ENCODE assay signal across 9 cellular contexts in the genomic region with DNA sequence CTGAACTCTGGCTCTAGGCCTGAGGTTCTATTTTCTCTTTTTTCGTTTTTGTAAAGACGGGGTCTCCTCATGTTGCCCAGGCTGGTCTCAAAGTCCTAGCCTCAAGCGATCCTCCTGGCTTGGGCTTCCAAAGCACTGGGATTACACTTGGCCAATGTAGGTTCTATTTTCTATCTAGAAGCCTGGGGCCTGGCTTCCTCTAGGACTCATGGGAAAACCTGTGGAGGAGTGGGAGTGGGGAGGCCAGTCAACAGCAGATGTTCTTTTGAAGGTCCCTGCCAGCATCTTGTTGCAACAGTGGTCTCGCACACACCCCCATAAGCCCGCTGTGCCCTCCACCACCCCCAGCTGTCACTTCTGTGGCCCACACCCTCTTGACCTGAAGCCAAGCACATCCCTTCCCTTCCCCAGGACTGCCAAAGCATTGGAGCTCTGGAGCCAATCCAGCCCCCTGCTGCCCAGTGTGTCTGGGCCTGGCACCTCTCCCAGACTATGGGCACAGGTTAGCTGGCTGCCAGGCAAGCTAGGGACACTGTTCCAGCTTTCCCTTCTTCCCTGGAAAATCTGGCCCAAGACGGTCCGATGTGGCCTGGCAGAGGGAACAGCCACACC. TPM values are rescaled to one million over a fixed set of nuclear protein-coding genes. Genes with fewer than 3 reads are reported as not detected.
DNase-seq lines count a peak whose midpoint lies in the region; ATAC-seq, FAIRE-seq and TF ChIP-seq lines count a peak whose summit lies in the region.
"Had no signal": no experiment of that assay in that cellular context is flagged by ENCODE, and none has a peak within 500 bp of the region (broad histone marks: within the 10 kb centered on the region; RNA-seq: fewer than 3 reads in every experiment).

No MANE protein-coding gene starts in this region.

- H3K9ac ChIP-seq in Karpas-422 (ENCODE audit: low read length), result no peak overlapping the region

- intact Hi-C loops in esophagus muscularis mucosa (cut with DNase I) (loop anchor here (10.0 kb wide), 1 partner anchor 57 kb away; a partner anchor contains a TSS), pancreas (cut with DNase I) (loop anchor here in 2 of 3 donors (5.0 to 10.0 kb wide), 2 partner anchors 117 to 119 kb away; no protein-coding TSS in a partner anchor)

- H3K9me2 ChIP-seq in Karpas-422 (replicated peaks; ENCODE audit: insufficient read depth, low read length), result no peaks in the 10 kb centered on the region

- no peak overlapping the region for H3K4me3 ChIP-seq in esophagus muscularis mucosa
- no peak overlapping the region for H3K4me3 ChIP-seq in pancreas
- no peak overlapping the region for H3K4me3 ChIP-seq in Karpas-422 (ENCODE audit: low read length)

- H2AFZ ChIP-seq in Karpas-422 (ENCODE audit: low read length), result no peak overlapping the region

- DNase-seq in DMS79 (lab: John Stamatoyannopoulos, UW) (peak; percentile 90), NCI-H2196 (lab: John Stamatoyannopoulos, UW; ENCODE audit: unreplicated experiment) (peak; percentile 86), esophagus muscularis mucosa (ENCODE audit: extremely low spot score) (no peak), pancreas (peak; percentile 82 to 94 (median 86)), Karpas-422 (no peak), HTR-8/SVneo (ENCODE audit: insufficient read length, low spot score) (no peak)
- no peak for DNase-seq in activated T-cell treated with anti-CD3 and anti-CD28 coated beads, Interleukin-2, amount 50 U/mL, for 48 hours
- DNase-seq: NCI-H1436 had no signal

- H3K79me2 ChIP-seq in Karpas-422 (ENCODE audit: low read length), result no peaks in the 10 kb centered on the region

- H3K4me1 ChIP-seq in esophagus muscularis mucosa, result peaks cover 29 to 53% (median 45%) of the 10 kb centered on the region in 4 donors
- peaks cover 0 to 11% (median 4%) of the 10 kb centered on the region in 3 donors for H3K4me1 ChIP-seq in pancreas
- peaks cover 27% of the 10 kb centered on the region for H3K4me1 ChIP-seq in Karpas-422 (ENCODE audit: low read length)

- peak; percentile 73 to 81 (median 76) for ATAC-seq in pancreas
- no peak for ATAC-seq in GM18870 (IDR thresholded peaks at IDR 0.05; ENCODE audit: unreplicated experiment)

- H3K27ac ChIP-seq in esophagus muscularis mucosa (replicated peaks in 1 of 4), result peak overlapping the region; percentile 28 to 85 (median 52)
- H3K27ac ChIP-seq in pancreas, result peak overlapping the region in 2 of 4 donors; percentile 22 to 28
- no peak overlapping the region for H3K27ac ChIP-seq in Karpas-422 (ENCODE audit: low read length)

- WGBS in esophagus muscularis mucosa, result 81% methylated on average over 6 of the region's 7 CpGs
- WGBS in pancreas, 2 donors, result 34 to 36% methylated on average over 7 of the region's 7 CpGs

- H3K9me3 ChIP-seq in esophagus muscularis mucosa (no peaks in the 10 kb centered on the region), pancreas (no peaks in the 10 kb centered on the region), Karpas-422 (ENCODE audit: low read length) (no peaks in the 10 kb centered on the region)

- TF ChIP-seq CTCF in esophagus muscularis mucosa (IDR thresholded peaks at IDR 0.05) (no peak), pancreas (IDR thresholded peaks at IDR 0.05) (no peak)

- H3K36me3 ChIP-seq in esophagus muscularis mucosa (no peaks in the 10 kb centered on the region), pancreas (no peaks in the 10 kb centered on the region), Karpas-422 (ENCODE audit: insufficient read depth, low read length) (no peaks in the 10 kb centered on the region)

- H3K27me3 ChIP-seq in esophagus muscularis mucosa (peaks cover 0 to 4% (median 0%) of the 10 kb centered on the region in 4 donors), pancreas (no peaks in the 10 kb centered on the region), Karpas-422 (ENCODE audit: low read length) (no peaks in the 10 kb centered on the region)

- no peak for TF ChIP-seq EP300 in esophagus muscularis mucosa (IDR thresholded peaks at IDR 0.05)

- TF ChIP-seq POLR2A in esophagus muscularis mucosa (IDR thresholded peaks at IDR 0.05; ENCODE audit: low read depth), result no peak

- H4K20me1 ChIP-seq in Karpas-422 (ENCODE audit: insufficient read depth, low read depth, low read length), result peaks cover 20% of the 10 kb centered on the region

- no peak for FAIRE-seq in pancreas (lab: Jason Lieb, UNC)
- no peak for FAIRE-seq in HTR-8/SVneo (lab: Jason Lieb, UNC)

- no peak overlapping the region for H3K4me2 ChIP-seq in Karpas-422 (ENCODE audit: low read depth, low read length, poor library complexity, severe bottlenecking)

RNA-seq across cellular contexts. Expression of a gene that starts 1.9 kb away (rescaled TPM):
- 10 to 100 TPM in 2 of 4 donors, 1 to 10 TPM in 2; 7.1 to 16.0 (median 9.6) TPM for total RNA-seq in esophagus muscularis mucosa
- total RNA-seq in pancreas, result 10 to 100 TPM in 2 of 6 donors, 1 to 10 TPM in 4; 2.3 to 11.9 (median 6.9) TPM
- 10 to 100 TPM; 31.8 to 95.7 TPM for polyA plus RNA-seq in pancreas
- total RNA-seq in Karpas-422 (2014; rRNA removed; shearing (Covaris generic); ENCODE audit: low replicate concordance), result 3.7 and 5.5 TPM in 2 replicates

RNA-seq across cellular contexts. Expression of a gene that starts 17.3 kb away (rescaled TPM):
- 1 to 10 TPM; 6.1 to 7.9 (median 7.2) TPM for total RNA-seq in esophagus muscularis mucosa
- 10 to 100 TPM; 16.0 to 30.6 (median 22.1) TPM for total RNA-seq in pancreas
- polyA plus RNA-seq in pancreas, result 10 to 100 TPM; 91.0 to 95.2 TPM
- 14.3 and 18.3 TPM in 2 replicates for total RNA-seq in Karpas-422 (2014; rRNA removed; shearing (Covaris generic); ENCODE audit: low replicate concordance)

RNA-seq across cellular contexts. Expression of a gene that starts 37.9 kb away (rescaled TPM):
- total RNA-seq in esophagus muscularis mucosa, result 10 to 100 TPM; 43.2 to 51.5 (median 48.6) TPM
- 10 to 100 TPM; 26.9 to 36.8 (median 33.0) TPM for total RNA-seq in pancreas
- 10 to 100 TPM; 46.7 to 62.9 TPM for polyA plus RNA-seq in pancreas
- total RNA-seq in Karpas-422 (2014; rRNA removed; shearing (Covaris generic); ENCODE audit: low replicate concordance), result 41.9 and 85.9 TPM in 2 replicates

RNA-seq across cellular contexts. Expression of a gene that starts 38.1 kb away (rescaled TPM):
- 1 to 10 TPM; 4.5 to 7.5 (median 5.5) TPM for total RNA-seq in esophagus muscularis mucosa
- total RNA-seq in pancreas, result 1 to 10 TPM; 4.1 to 8.2 (median 5.6) TPM
- polyA plus RNA-seq in pancreas, result 1 to 10 TPM; 5.1 to 6.4 TPM
- total RNA-seq in Karpas-422 (2014; rRNA removed; shearing (Covaris generic); ENCODE audit: low replicate concordance), result 1.3 and 6.1 TPM in 2 replicates

RNA-seq across cellular contexts. Expression of a gene that starts 48.7 kb away (rescaled TPM):
- total RNA-seq in esophagus muscularis mucosa, result under 1 TPM in 1 of 4 donors, not detected in 3; 0.80 TPM
- total RNA-seq in pancreas, result 10 to 100 TPM; 42.9 to 62.0 (median 48.3) TPM
- 100 to 1,000 TPM; 110 to 122 TPM for polyA plus RNA-seq in pancreas
- not detected in 2 replicates for total RNA-seq in Karpas-422 (2014; rRNA removed; shearing (Covaris generic); ENCODE audit: low replicate concordance)

Comparison
In these comparisons a context has a peak if more than half of its experiments do, and no peak if none do; other contexts are left out.
1. DNase-seq: peak in DMS79 (single experiment), NCI-H2196 (single experiment) and pancreas (6 of 6); none in esophagus muscularis mucosa (single experiment), activated T-cell treated with anti-CD3 and anti-CD28 coated beads, Interleukin-2, amount 50 U/mL, for 48 hours (0 of 2), Karpas-422 (single experiment) and HTR-8/SVneo (single experiment).